Comparison of ENCODE assay signal across 14 cellular contexts in genomic region chr5:157689942-157690689, GRCh38. TPM values are rescaled to one million over a fixed set of nuclear protein-coding genes. Genes with fewer than 3 reads are reported as not detected.
DNase-seq lines count a peak whose midpoint lies in the region; ATAC-seq and TF ChIP-seq lines count a peak whose summit lies in the region.
"Had no signal": no experiment of that assay in that cellular context is flagged by ENCODE, and none has a peak within 500 bp of the region (broad histone marks: within the 10 kb centered on the region; RNA-seq: fewer than 3 reads in every experiment).

No MANE protein-coding gene starts in this region.

- H2BK12ac ChIP-seq in neuronal stem cell (ENCODE audit: low read length) = no peak overlapping the region

- H3K79me1 ChIP-seq in neuronal stem cell (ENCODE audit: low read depth, low read length) = no peaks in the 10 kb centered on the region

- no peak overlapping the region for H2AFZ ChIP-seq in OCI-LY7 (ENCODE audit: low read length)
- no peak overlapping the region for H2AFZ ChIP-seq in neuronal stem cell (ENCODE audit: low read length)

- no peaks in the 10 kb centered on the region for H3K9me3 ChIP-seq in OCI-LY7 (ENCODE audit: low read length)
- peaks cover 0 to 3% of the 10 kb centered on the region in 2 donors for H3K9me3 ChIP-seq in neuronal stem cell (replicated peaks in 1 of 2; ENCODE audit: control insufficient read depth in 2 of 2, insufficient read depth in 1 of 2, low read depth in 1 of 2, low read length in 2 of 2)
- H3K9me3 ChIP-seq: Caco-2, ovary had no signal

- no peaks in the 10 kb centered on the region for H3K36me3 Mint-ChIP-seq in activated naive CD8-positive, alpha-beta T cell treated with anti-CD3 and anti-CD28 coated beads, Interleukin-2, amount 10 ng/mL, durations not matched to agents 7 days and 5 days
- H3K36me3 Mint-ChIP-seq: immature natural killer cell had no signal

- H2BK15ac ChIP-seq in neuronal stem cell (ENCODE audit: low read length) = no peak overlapping the region

- no peak overlapping the region for H2BK120ac ChIP-seq in neuronal stem cell (ENCODE audit: low read depth, low read length)

- CTCF ChIA-PET in OCI-LY7 (lab: Charles Lee; ENCODE audit: unreplicated experiment) = interaction anchor here (0.6 kb wide), 1 partner anchor 223 kb away, joined by 3 read pairs; no protein-coding TSS in a partner anchor

- H3K4me1 ChIP-seq in OCI-LY7 (ENCODE audit: insufficient read depth, low read length, poor library complexity, severe bottlenecking) (no peaks in the 10 kb centered on the region), neuronal stem cell (ENCODE audit: control insufficient read depth in 2 of 2, insufficient read depth in 1 of 2, low read depth in 1 of 2, low read length in 2 of 2) (no peaks in the 10 kb centered on the region)

- no peak overlapping the region for H3K27ac Mint-ChIP-seq in activated naive CD8-positive, alpha-beta T cell treated with anti-CD3 and anti-CD28 coated beads, Interleukin-2, amount 10 ng/mL, durations not matched to agents 7 days and 5 days
- H3K27ac Mint-ChIP-seq: immature natural killer cell had no signal

- H4K20me1 ChIP-seq in OCI-LY7 (ENCODE audit: insufficient read depth, low read length) = no peaks in the 10 kb centered on the region

- H3K27me3 ChIP-seq in neuronal stem cell (ENCODE audit: control insufficient read depth in 3 of 3, insufficient read depth in 3 of 3, low read depth in 1 of 3, low read length in 3 of 3) = no peaks in the 10 kb centered on the region
- H3K27me3 ChIP-seq: ovary had no signal

- no peak overlapping the region for H3K4me3 ChIP-seq in OCI-LY7 (ENCODE audit: low read depth, low read length, poor library complexity, severe bottlenecking)
- no peak overlapping the region for H3K4me3 ChIP-seq in neuronal stem cell (ENCODE audit: low read length in 2 of 2)
- H3K4me3 ChIP-seq: ovary had no signal

- no peak overlapping the region for H2AK5ac ChIP-seq in neuronal stem cell (ENCODE audit: low read depth, low read length)

- H3K9me3 Mint-ChIP-seq in activated naive CD8-positive, alpha-beta T cell treated with anti-CD3 and anti-CD28 coated beads, Interleukin-2, amount 10 ng/mL, durations not matched to agents 7 days and 5 days = peaks cover 1% of the 10 kb centered on the region

- no peaks in the 10 kb centered on the region for H3K4me1 Mint-ChIP-seq in activated naive CD8-positive, alpha-beta T cell treated with anti-CD3 and anti-CD28 coated beads, Interleukin-2, amount 10 ng/mL, durations not matched to agents 7 days and 5 days
- H3K4me1 Mint-ChIP-seq: immature natural killer cell had no signal

- H3K9ac ChIP-seq in neuronal stem cell (ENCODE audit: low read depth, low read length, poor library complexity) = no peak overlapping the region

- H3K4ac ChIP-seq in neuronal stem cell (ENCODE audit: low read length) = no peak overlapping the region

- H3K79me2 ChIP-seq in OCI-LY7 (ENCODE audit: insufficient read depth, low read depth, low read length) = no peaks in the 10 kb centered on the region

- no peaks in the 10 kb centered on the region for H3K9me2 ChIP-seq in OCI-LY7 (ENCODE audit: insufficient read depth, low read length)

- 0 out of 2 replicates have a peak, but pooled peaks have one; percentile 23 for TF ChIP-seq CTCF in OCI-LY7 (conservative IDR thresholded peaks at IDR 0.05; ENCODE audit: low read length)

- H3K36me3 ChIP-seq in OCI-LY7 (ENCODE audit: insufficient read depth, low read length) (no peaks in the 10 kb centered on the region), neuronal stem cell (replicated peaks in 1 of 2; ENCODE audit: control insufficient read depth in 2 of 2, insufficient read depth in 2 of 2, low read length in 2 of 2) (no peaks in the 10 kb centered on the region)
- H3K36me3 ChIP-seq: ovary had no signal

- ATAC-seq in activated naive CD8-positive, alpha-beta T cell treated with anti-CD3 and anti-CD28 coated beads, Interleukin-2, amount 10 ng/mL, durations not matched to agents 7 days and 5 days (ENCODE audit: low read depth) = peak; percentile 54
- ATAC-seq in GM18861 (IDR thresholded peaks at IDR 0.05; ENCODE audit: unreplicated experiment) (no peak), GM21381 (IDR thresholded peaks at IDR 0.05; ENCODE audit: unreplicated experiment) (no peak)

- H2BK5ac ChIP-seq in neuronal stem cell (ENCODE audit: low read length) = no peak overlapping the region

- intact Hi-C loops in OCI-LY7 (cut with micrococcal nuclease; ENCODE audit: unreplicated experiment) = no loop called here

- H3K14ac ChIP-seq in neuronal stem cell (ENCODE audit: low read length) = peak overlapping the region; percentile 82

- peak overlapping the region; percentile 65 for H4K8ac ChIP-seq in neuronal stem cell (ENCODE audit: low read depth, low read length)

- BruUV-seq in OCI-LY7 (replicated peaks; lab: Mats Ljungman, UMichigan) = no TSS peak

- H3K23ac ChIP-seq in neuronal stem cell (ENCODE audit: low read depth, low read length, poor library complexity) = no peak overlapping the region

- H3K27me3 Mint-ChIP-seq in activated naive CD8-positive, alpha-beta T cell treated with anti-CD3 and anti-CD28 coated beads, Interleukin-2, amount 10 ng/mL, durations not matched to agents 7 days and 5 days = no peaks in the 10 kb centered on the region

- POLR2A ChIA-PET in OCI-LY7 (lab: Charles Lee) = no interaction called here
- POLR2A ChIA-PET in activated naive CD8-positive, alpha-beta T cell treated with anti-CD3 and anti-CD28 coated beads, Interleukin-2, amount 10 ng/mL, durations not matched to agents 7 days and 5 days (lab: Charles Lee) = no interaction called here

- H3K18ac ChIP-seq in neuronal stem cell (ENCODE audit: low read length) = no peak overlapping the region

- DNase-seq in CD1c-positive myeloid dendritic cell (ENCODE audit: extremely low spot score) (peak; percentile 15), OCI-LY7 (ENCODE audit: low spot score) (no peak), neuronal stem cell (ENCODE audit: low spot score) (no peak), AG08395 (ENCODE audit: low spot score) (no peak), DMS153 (lab: John Stamatoyannopoulos, UW) (no peak)
- peak; percentile 57 for DNase-seq in activated naive CD8-positive, alpha-beta T cell treated with anti-CD3 and anti-CD28 coated beads, Interleukin-2, amount 10 ng/mL, durations not matched to agents 7 days and 5 days
- DNase-seq: Caco-2, NCI-H2107, ovary, SHP77 had no signal

- no CpG with 5 or more reads among the region's 52 CpGs for WGBS in neuronal stem cell (ENCODE audit: extremely low coverage in 2 of 2, insufficient read length in 2 of 2, insufficient replicate concordance in 1 of 2), 2 donors

- H3K4me2 ChIP-seq in OCI-LY7 (ENCODE audit: low read length) = no peak overlapping the region
- no peak overlapping the region for H3K4me2 ChIP-seq in neuronal stem cell (ENCODE audit: insufficient read depth, low read length, poor library complexity, severe bottlenecking)

- no peak overlapping the region for H3K27ac ChIP-seq in OCI-LY7 (ENCODE audit: low read depth, low read length, poor library complexity, severe bottlenecking)
- H3K27ac ChIP-seq in neuronal stem cell (replicated peaks; ENCODE audit: low read length) = no peak overlapping the region
- H3K27ac ChIP-seq: ovary had no signal

- H3K4me3 Mint-ChIP-seq in activated naive CD8-positive, alpha-beta T cell treated with anti-CD3 and anti-CD28 coated beads, Interleukin-2, amount 10 ng/mL, durations not matched to agents 7 days and 5 days = no peak overlapping the region

- H4K91ac ChIP-seq in neuronal stem cell (ENCODE audit: low read depth, low read length, poor library complexity) = no peak overlapping the region

RNA-seq across cellular contexts. Expression of gene C5orf52, which starts 18.8 kb away (rescaled TPM):
- total RNA-seq in OCI-LY7 (2014; rRNA removed; shearing (Covaris generic)) = not detected in 2 replicates
- total RNA-seq in OCI-LY7 (2022) = not detected in 2 replicates
- not detected for total RNA-seq in activated naive CD8-positive, alpha-beta T cell treated with anti-CD3 and anti-CD28 coated beads, Interleukin-2, amount 10 ng/mL, durations not matched to agents 7 days and 5 days
- not detected for polyA plus RNA-seq in neuronal stem cell (2013, experiment 1 of 2)
- not detected for polyA plus RNA-seq in neuronal stem cell (2013, experiment 2 of 2)
- total RNA-seq: Caco-2, HT1080, ovary had no signal
- polyA plus RNA-seq: immature natural killer cell, ovary had no signal

RNA-seq across cellular contexts. Expression of gene SOX30, which starts 37.9 kb away (rescaled TPM):
- 0.16 TPM in 1 of 2 replicates, not detected in the other for total RNA-seq in OCI-LY7 (2014; rRNA removed; shearing (Covaris generic))
- total RNA-seq in OCI-LY7 (2022) = 0.13 and 0.29 TPM in 2 replicates
- under 1 TPM in 1 of 2 experiments, not detected in 1; 0.09 TPM for total RNA-seq in activated naive CD8-positive, alpha-beta T cell treated with anti-CD3 and anti-CD28 coated beads, Interleukin-2, amount 10 ng/mL, durations not matched to agents 7 days and 5 days
- 0.29 TPM for polyA plus RNA-seq in neuronal stem cell (2013, experiment 1 of 2)
- 0.32 TPM for polyA plus RNA-seq in neuronal stem cell (2013, experiment 2 of 2)
- total RNA-seq: HT1080 had no signal

RNA-seq across cellular contexts. Expression of gene THG1L, which starts 41.1 kb away (rescaled TPM):
- total RNA-seq in OCI-LY7 (2014; rRNA removed; shearing (Covaris generic)) = 20.7 and 30.5 TPM in 2 replicates
- total RNA-seq in OCI-LY7 (2022) = 18.5 and 21.0 TPM in 2 replicates
- 10 to 100 TPM; 10.9 to 13.3 TPM for total RNA-seq in activated naive CD8-positive, alpha-beta T cell treated with anti-CD3 and anti-CD28 coated beads, Interleukin-2, amount 10 ng/mL, durations not matched to agents 7 days and 5 days
- polyA plus RNA-seq in neuronal stem cell (2013, experiment 1 of 2) = 12.1 TPM
- polyA plus RNA-seq in neuronal stem cell (2013, experiment 2 of 2) = 11.5 TPM

RNA-seq across cellular contexts. Expression of gene LSM11, which starts 53.4 kb away (rescaled TPM):
- total RNA-seq in OCI-LY7 (2014; rRNA removed; shearing (Covaris generic)) = 7.5 and 8.8 TPM in 2 replicates
- total RNA-seq in OCI-LY7 (2022) = 10.1 and 10.9 TPM in 2 replicates
- total RNA-seq in activated naive CD8-positive, alpha-beta T cell treated with anti-CD3 and anti-CD28 coated beads, Interleukin-2, amount 10 ng/mL, durations not matched to agents 7 days and 5 days = 1 to 10 TPM; 5.8 to 6.1 TPM
- 4.5 TPM for polyA plus RNA-seq in neuronal stem cell (2013, experiment 1 of 2)
- 4.7 TPM for polyA plus RNA-seq in neuronal stem cell (2013, experiment 2 of 2)

Comparison
In these comparisons a context has a peak if more than half of its experiments do, and no peak if none do; other contexts are left out.
1. DNase-seq: peak in CD1c-positive myeloid dendritic cell (single experiment) and activated naive CD8-positive, alpha-beta T cell treated with anti-CD3 and anti-CD28 coated beads, Interleukin-2, amount 10 ng/mL, durations not matched to agents 7 days and 5 days (single experiment); none in OCI-LY7 (single experiment), neuronal stem cell (single experiment), AG08395 (single experiment) and DMS153 (single experiment).